In genomic region chr11:22626573-22627239, GRCh38 we compare ENCODE assay signal across 8 cellular contexts. TPM values are rescaled to one million over a fixed set of nuclear protein-coding genes. Genes with fewer than 3 reads are reported as not detected.
A peak's percentile ranks its signal among the peaks of the same experiment; 100 is the strongest.
DNase-seq lines count a peak whose midpoint lies in the region; TF ChIP-seq lines count a peak whose summit lies in the region.
"Had no signal": no experiment of that assay in that cellular context is flagged by ENCODE, and none has a peak within 500 bp of the region (broad histone marks: within the 10 kb centered on the region; RNA-seq: fewer than 3 reads in every experiment).

No MANE protein-coding gene starts in this region.

- no peaks in the 10 kb centered on the region for H3K9me3 Mint-ChIP-seq in osteocyte (ENCODE audit: unreplicated experiment)
- no peaks in the 10 kb centered on the region for H3K9me3 Mint-ChIP-seq in activated CD4-positive, alpha-beta T cell treated with anti-CD3 and anti-CD28 coated beads, Interleukin-2, amount 10 ng/mL, durations not matched to agents 24 days and 14 days
- H3K9me3 Mint-ChIP-seq: T-helper 1 cell treated with Interleukin-12 subunit alpha and Interleukin-12 subunit beta and Interleukin-4 antibody, amounts not matched to agents 30 μg/mL and 1 μg/mL, for 36 hours had no signal

- H3K4me1 ChIP-seq in endocrine pancreas (ENCODE audit: control insufficient read depth, insufficient read depth, low read length), result peaks cover 13% of the 10 kb centered on the region

- DNase-seq in GM12865 (ENCODE audit: low read depth), result peak; percentile 2
- peak; percentile 31 for DNase-seq in NAMALWA (ENCODE audit: low spot score)
- no peak for DNase-seq in osteocyte (ENCODE audit: extremely low spot score, unreplicated experiment)
- DNase-seq in activated CD4-positive, CD25-positive, alpha-beta regulatory T cell treated with anti-CD3 and anti-CD28 coated beads, Interleukin-2, amount 50 U/mL, for 72 hours, result no peak
- DNase-seq in putamen (ENCODE audit: low spot score), result no peak
- DNase-seq in activated CD4-positive, alpha-beta T cell treated with anti-CD3 and anti-CD28 coated beads, Interleukin-2, amount 10 ng/mL, durations not matched to agents 24 days and 14 days, result no peak

- no peaks in the 10 kb centered on the region for H3K36me3 ChIP-seq in endocrine pancreas (ENCODE audit: control insufficient read depth, insufficient read depth, low read length)

- H3K9ac ChIP-seq in endocrine pancreas (ENCODE audit: control insufficient read depth, insufficient read depth, low read length), result peak overlapping the region; percentile 87

- H3K27ac Mint-ChIP-seq in osteocyte (ENCODE audit: unreplicated experiment), result peak overlapping the region; percentile 97
- no peak overlapping the region for H3K27ac Mint-ChIP-seq in activated CD4-positive, alpha-beta T cell treated with anti-CD3 and anti-CD28 coated beads, Interleukin-2, amount 10 ng/mL, durations not matched to agents 24 days and 14 days

- H3K36me3 Mint-ChIP-seq in osteocyte (ENCODE audit: unreplicated experiment), result no peaks in the 10 kb centered on the region
- peaks cover 21% of the 10 kb centered on the region for H3K36me3 Mint-ChIP-seq in activated CD4-positive, alpha-beta T cell treated with anti-CD3 and anti-CD28 coated beads, Interleukin-2, amount 10 ng/mL, durations not matched to agents 24 days and 14 days (ENCODE audit: low read depth)

- TF ChIP-seq CTCF in GM12865 (IDR thresholded peaks at IDR 0.05; ENCODE audit: insufficient read depth, low read depth, low read length, missing control alignments), result no peak
- TF ChIP-seq CTCF in osteocyte (IDR thresholded peaks at IDR 0.05), result no peak

- intact Hi-C loops in activated CD4-positive, alpha-beta T cell treated with anti-CD3 and anti-CD28 coated beads, Interleukin-2, amount 10 ng/mL, durations not matched to agents 24 days and 14 days (cut with micrococcal nuclease), result loop anchor here (5.0 kb wide), 1 partner anchor 161 kb away; no protein-coding TSS in a partner anchor

- H3K9me3 ChIP-seq in endocrine pancreas (ENCODE audit: control insufficient read depth, low read length), result no peaks in the 10 kb centered on the region

- H3K27me3 ChIP-seq in endocrine pancreas (ENCODE audit: control insufficient read depth, insufficient read depth, low read length), result no peaks in the 10 kb centered on the region

- H3K4me3 ChIP-seq in GM12865 (ENCODE audit: low read depth, low read length), result peak overlapping the region; percentile 72
- peak overlapping the region; percentile 98 for H3K4me3 ChIP-seq in endocrine pancreas (ENCODE audit: control insufficient read depth, insufficient read depth, low read length)

- peaks cover 6% of the 10 kb centered on the region for H3K27me3 Mint-ChIP-seq in osteocyte (ENCODE audit: unreplicated experiment)
- no peaks in the 10 kb centered on the region for H3K27me3 Mint-ChIP-seq in activated CD4-positive, alpha-beta T cell treated with anti-CD3 and anti-CD28 coated beads, Interleukin-2, amount 10 ng/mL, durations not matched to agents 24 days and 14 days

- H3K4me3 Mint-ChIP-seq in osteocyte (ENCODE audit: unreplicated experiment), result peak overlapping the region; percentile 99
- no peak overlapping the region for H3K4me3 Mint-ChIP-seq in activated CD4-positive, alpha-beta T cell treated with anti-CD3 and anti-CD28 coated beads, Interleukin-2, amount 10 ng/mL, durations not matched to agents 24 days and 14 days

- H3K4me1 Mint-ChIP-seq in osteocyte (ENCODE audit: unreplicated experiment), result peaks cover 19% of the 10 kb centered on the region
- H3K4me1 Mint-ChIP-seq in activated CD4-positive, alpha-beta T cell treated with anti-CD3 and anti-CD28 coated beads, Interleukin-2, amount 10 ng/mL, durations not matched to agents 24 days and 14 days, result peaks cover 17% of the 10 kb centered on the region

RNA-seq across cellular contexts. Expression of gene FANCF, which starts 1.1 kb away (rescaled TPM):
- 8.7 and 9.4 TPM in 2 replicates for total RNA-seq in osteocyte
- 17.2 and 19.1 TPM in 2 replicates for total RNA-seq in activated CD4-positive, alpha-beta T cell treated with anti-CD3 and anti-CD28 coated beads, Interleukin-2, amount 10 ng/mL, durations not matched to agents 24 days and 14 days

RNA-seq across cellular contexts. Expression of gene GAS2, which starts 39.7 kb away (rescaled TPM):
- total RNA-seq in osteocyte, result 0.52 and 0.70 TPM in 2 replicates
- 1.4 and 2.0 TPM in 2 replicates for total RNA-seq in activated CD4-positive, alpha-beta T cell treated with anti-CD3 and anti-CD28 coated beads, Interleukin-2, amount 10 ng/mL, durations not matched to agents 24 days and 14 days

Comparison
In these comparisons a context has a peak if more than half of its experiments do, and no peak if none do; other contexts are left out.
1. DNase-seq: peak in GM12865 (single experiment) and NAMALWA (single experiment); none in osteocyte (single experiment), activated CD4-positive, CD25-positive, alpha-beta regulatory T cell treated with anti-CD3 and anti-CD28 coated beads, Interleukin-2, amount 50 U/mL, for 72 hours (single experiment), putamen (single experiment) and activated CD4-positive, alpha-beta T cell treated with anti-CD3 and anti-CD28 coated beads, Interleukin-2, amount 10 ng/mL, durations not matched to agents 24 days and 14 days (single experiment).